Comparison of ENCODE assay signal across 8 cellular contexts in genomic region chr15:33068531-33068990, GRCh38.
DNase-seq lines count a peak whose midpoint lies in the region; ATAC-seq and TF ChIP-seq lines count a peak whose summit lies in the region.

No MANE protein-coding gene starts in this region.

- peak; percentile 15 for DNase-seq in GM04503 (ENCODE audit: low read depth)
- peak; percentile 81 for DNase-seq in NCI-H748 (lab: John Stamatoyannopoulos, UW; ENCODE audit: unreplicated experiment)
- DNase-seq in fibroblast of mammary gland (ENCODE audit: low read depth), result peak; percentile 12
- DNase-seq in psoas muscle, result peak; percentile 40 to 52
- no peak for DNase-seq in activated CD8-positive, alpha-beta T cell treated with anti-CD3 and anti-CD28 coated beads, Interleukin-2, amount 10 ng/mL, durations not matched to agents 7 days and 5 days
- DNase-seq in sigmoid colon, result no peak

- peaks cover 7% of the 10 kb centered on the region for H3K27me3 Mint-ChIP-seq in activated CD8-positive, alpha-beta T cell treated with anti-CD3 and anti-CD28 coated beads, Interleukin-2, amount 10 ng/mL, durations not matched to agents 7 days and 5 days (ENCODE audit: low read depth)

- no peaks in the 10 kb centered on the region for H3K27me3 ChIP-seq in psoas muscle (ENCODE audit: insufficient read depth in 3 of 3, low read length in 2 of 3)
- H3K27me3 ChIP-seq in sigmoid colon, result peaks cover 0 to 3% (median 0%) of the 10 kb centered on the region in 3 donors

- H3K27ac Mint-ChIP-seq in activated CD8-positive, alpha-beta T cell treated with anti-CD3 and anti-CD28 coated beads, Interleukin-2, amount 10 ng/mL, durations not matched to agents 7 days and 5 days, result no peak overlapping the region

- POLR2A ChIA-PET in activated CD8-positive, alpha-beta T cell treated with anti-CD3 and anti-CD28 coated beads, Interleukin-2, amount 10 ng/mL, durations not matched to agents 7 days and 5 days (lab: Charles Lee), result no interaction called here

- no peak for TF ChIP-seq CTCF in fibroblast of mammary gland (conservative IDR thresholded peaks at IDR 0.05; ENCODE audit: control insufficient read depth, insufficient read depth, low read depth, low read length)
- no peak for TF ChIP-seq CTCF in psoas muscle (IDR thresholded peaks at IDR 0.05)
- no peak for TF ChIP-seq CTCF in sigmoid colon (IDR thresholded peaks at IDR 0.05)

- TF ChIP-seq EP300 in sigmoid colon (IDR thresholded peaks at IDR 0.05), result no peak

- H3K36me3 ChIP-seq in psoas muscle (ENCODE audit: insufficient read depth in 1 of 2, low read depth in 1 of 2) (no peaks in the 10 kb centered on the region), sigmoid colon (no peaks in the 10 kb centered on the region)

- no peak overlapping the region for H3K4me3 Mint-ChIP-seq in activated CD8-positive, alpha-beta T cell treated with anti-CD3 and anti-CD28 coated beads, Interleukin-2, amount 10 ng/mL, durations not matched to agents 7 days and 5 days

- intact Hi-C loops in psoas muscle (cut with DNase I) (loop anchor here in 1 of 2 donors (2.0 kb wide), 1 partner anchor 46 kb away; no protein-coding TSS in a partner anchor), sigmoid colon (cut with DNase I) (no loop called here)

- H3K9me3 ChIP-seq in psoas muscle (no peaks in the 10 kb centered on the region), sigmoid colon (no peaks in the 10 kb centered on the region)

- peaks cover 18% of the 10 kb centered on the region for H3K4me1 ChIP-seq in psoas muscle
- H3K4me1 ChIP-seq in sigmoid colon, result peaks cover 0 to 8% (median 0%) of the 10 kb centered on the region in 4 donors

- CTCF ChIA-PET in activated CD8-positive, alpha-beta T cell treated with anti-CD3 and anti-CD28 coated beads, Interleukin-2, amount 10 ng/mL, durations not matched to agents 7 days and 5 days (lab: Charles Lee), result interaction anchor here (1.0 kb wide), 1 partner anchor 18 kb away, joined by 3 read pairs; no protein-coding TSS in a partner anchor

- H3K27ac ChIP-seq in psoas muscle (peak overlapping the region; percentile 56), sigmoid colon (peak overlapping the region in 1 of 4 donors; percentile 2)

- WGBS in psoas muscle, 3 donors, result 22 to 39% (median 26%) methylated on average over 8 of the region's 8 CpGs
- 7 to 23% methylated on average over 8 of the region's 8 CpGs for WGBS in sigmoid colon, 2 donors

- ATAC-seq in psoas muscle, result peak; percentile 83 to 98 (median 93)
- no peak for ATAC-seq in activated CD8-positive, alpha-beta T cell treated with anti-CD3 and anti-CD28 coated beads, Interleukin-2, amount 10 ng/mL, durations not matched to agents 7 days and 5 days
- no peak for ATAC-seq in GM19455 (IDR thresholded peaks at IDR 0.05; ENCODE audit: unreplicated experiment)
- ATAC-seq in GM19328 (IDR thresholded peaks at IDR 0.05; ENCODE audit: unreplicated experiment), result no peak

- H3K4me3 ChIP-seq in fibroblast of mammary gland (ENCODE audit: control insufficient read depth, low read depth, low read length) (no peak overlapping the region), psoas muscle (peak overlapping the region; percentile 59), sigmoid colon (no peak overlapping the region)

- no peaks in the 10 kb centered on the region for H3K9me3 Mint-ChIP-seq in activated CD8-positive, alpha-beta T cell treated with anti-CD3 and anti-CD28 coated beads, Interleukin-2, amount 10 ng/mL, durations not matched to agents 7 days and 5 days (ENCODE audit: insufficient read depth)

- H3K4me1 Mint-ChIP-seq in activated CD8-positive, alpha-beta T cell treated with anti-CD3 and anti-CD28 coated beads, Interleukin-2, amount 10 ng/mL, durations not matched to agents 7 days and 5 days (ENCODE audit: low read depth), result peaks cover 10% of the 10 kb centered on the region

- no peaks in the 10 kb centered on the region for H3K36me3 Mint-ChIP-seq in activated CD8-positive, alpha-beta T cell treated with anti-CD3 and anti-CD28 coated beads, Interleukin-2, amount 10 ng/mL, durations not matched to agents 7 days and 5 days (ENCODE audit: low read depth)

- TF ChIP-seq POLR2A in sigmoid colon (IDR thresholded peaks at IDR 0.05), result no peak

Comparison
In these comparisons a context has a peak if more than half of its experiments do, and no peak if none do; other contexts are left out.
1. DNase-seq: peak in GM04503 (single experiment), NCI-H748 (single experiment), fibroblast of mammary gland (single experiment) and psoas muscle (2 of 2); none in activated CD8-positive, alpha-beta T cell treated with anti-CD3 and anti-CD28 coated beads, Interleukin-2, amount 10 ng/mL, durations not matched to agents 7 days and 5 days (single experiment) and sigmoid colon (single experiment).
2. ATAC-seq: peak in psoas muscle (4 of 4); none in activated CD8-positive, alpha-beta T cell treated with anti-CD3 and anti-CD28 coated beads, Interleukin-2, amount 10 ng/mL, durations not matched to agents 7 days and 5 days (single experiment), GM19455 (single experiment) and GM19328 (single experiment).